ENCODE assay signal across 1 cellular context in genomic region chr6:37244430-37245310, GRCh38.
TF ChIP-seq lines count a peak whose summit lies in the region.

No MANE protein-coding gene starts in this region.

TF ChIP-seq in HepG2, 621 proteins besides CTCF, POLR2A, EP300 and RAD21 (continued from another document and continues in another):
- no peak for TF ChIP-seq REST (IDR thresholded peaks at IDR 0.05; ENCODE audit: borderline replicate concordance in 1 of 2, low read depth in 1 of 2, low read length in 2 of 2)
- peak; percentile 66; the same call in 1 of the 2 replicates for TF ChIP-seq ZFP90 (CRISPR knock-in tag; IDR thresholded peaks at IDR 0.05; ENCODE audit: borderline replicate concordance)
- peak; percentile 52; the same call in 1 of the 2 replicates for TF ChIP-seq ZBTB7B (CRISPR knock-in tag; IDR thresholded peaks at IDR 0.05)
- TF ChIP-seq RFXAP (CRISPR knock-in tag; IDR thresholded peaks at IDR 0.05; ENCODE audit: borderline replicate concordance) = peak; percentile 67; the same call in 1 of the 2 replicates
- peak; percentile 71; the same call in 1 of the 2 replicates for TF ChIP-seq BRF2 (CRISPR knock-in tag; IDR thresholded peaks at IDR 0.05)
- no peak for TF ChIP-seq ZNF737 (CRISPR knock-in tag; IDR thresholded peaks at IDR 0.05; ENCODE audit: borderline replicate concordance)
- TF ChIP-seq NONO (IDR thresholded peaks at IDR 0.05) = no peak
- no peak; the same call in 1 of the 2 replicates for TF ChIP-seq NONO (CRISPR knock-in tag; conservative IDR thresholded peaks at IDR 0.05)
- no peak for TF ChIP-seq GTF3A (CRISPR knock-in tag; conservative IDR thresholded peaks at IDR 0.05)
- no peak for TF ChIP-seq ZNF383 (CRISPR knock-in tag; IDR thresholded peaks at IDR 0.05; ENCODE audit: borderline replicate concordance)
- no peak for TF ChIP-seq ZNF280B (CRISPR knock-in tag; IDR thresholded peaks at IDR 0.05; ENCODE audit: borderline replicate concordance)
- TF ChIP-seq CHD4 (IDR thresholded peaks at IDR 0.05; ENCODE audit: borderline replicate concordance, low read length) = no peak; the same call in 1 of the 2 replicates
- peak; percentile 80; the same call in 1 of the 2 replicates for TF ChIP-seq KLF6 (CRISPR knock-in tag; IDR thresholded peaks at IDR 0.05)
- TF ChIP-seq MTF2 (CRISPR knock-in tag; IDR thresholded peaks at IDR 0.05; ENCODE audit: borderline replicate concordance) = no peak
- TF ChIP-seq TFDP1 (CRISPR knock-in tag; IDR thresholded peaks at IDR 0.05; ENCODE audit: borderline replicate concordance) = 0 out of 2 replicates have a peak, but pooled peaks have one; percentile 27
- 0 out of 2 replicates have a peak, but pooled peaks have one; percentile 43 for TF ChIP-seq ZNF749 (CRISPR knock-in tag; IDR thresholded peaks at IDR 0.05; ENCODE audit: borderline replicate concordance)
- no peak for TF ChIP-seq CHD2 (IDR thresholded peaks at IDR 0.05; ENCODE audit: low read depth, low read length)
- TF ChIP-seq ZBTB43 (CRISPR knock-in tag; conservative IDR thresholded peaks at IDR 0.05) = peak; percentile 78
- no peak for TF ChIP-seq TGIF2 (CRISPR knock-in tag; IDR thresholded peaks at IDR 0.05)
- TF ChIP-seq ZNF441 (CRISPR knock-in tag; IDR thresholded peaks at IDR 0.05; ENCODE audit: borderline replicate concordance) = no peak
- TF ChIP-seq ZNF333 (CRISPR knock-in tag; IDR thresholded peaks at IDR 0.05; ENCODE audit: borderline replicate concordance) = no peak
- TF ChIP-seq CEBPG (CRISPR knock-in tag; IDR thresholded peaks at IDR 0.05) = peak; percentile 76
- peak; percentile 51; the same call in 1 of the 2 replicates for TF ChIP-seq AHR (CRISPR knock-in tag; IDR thresholded peaks at IDR 0.05)
- TF ChIP-seq TFAP4 (IDR thresholded peaks at IDR 0.05; ENCODE audit: borderline replicate concordance, low read depth) = peak; percentile 90; the same call in 1 of the 2 replicates
- TF ChIP-seq MED13 (CRISPR knock-in tag; IDR thresholded peaks at IDR 0.05) = peak; percentile 72; the same call in 1 of the 2 replicates
- TF ChIP-seq HNRNPH1 (optimal IDR thresholded peaks at IDR 0.05; ENCODE audit: low read depth, low read length) = no peak
- no peak for TF ChIP-seq THAP7 (CRISPR knock-in tag; IDR thresholded peaks at IDR 0.05)
- TF ChIP-seq DDIT3 (CRISPR knock-in tag; IDR thresholded peaks at IDR 0.05) = no peak
- TF ChIP-seq ZNF558 (CRISPR knock-in tag; IDR thresholded peaks at IDR 0.05; ENCODE audit: borderline replicate concordance) = no peak
- TF ChIP-seq TBX3 (IDR thresholded peaks at IDR 0.05; ENCODE audit: borderline replicate concordance) = no peak
- 0 out of 2 replicates have a peak, but pooled peaks have one; percentile 17 for TF ChIP-seq MAFF (IDR thresholded peaks at IDR 0.05; ENCODE audit: low read depth, low read length)
- no peak for TF ChIP-seq ZNF678 (CRISPR knock-in tag; IDR thresholded peaks at IDR 0.05)
- no peak for TF ChIP-seq IRF2 (CRISPR knock-in tag; IDR thresholded peaks at IDR 0.05)
- TF ChIP-seq NRL (CRISPR knock-in tag; IDR thresholded peaks at IDR 0.05; ENCODE audit: borderline replicate concordance) = no peak
- peak; percentile 89 for TF ChIP-seq ZBTB34 (CRISPR knock-in tag; IDR thresholded peaks at IDR 0.05)
- no peak for TF ChIP-seq ZNF282 (IDR thresholded peaks at IDR 0.05; ENCODE audit: partially characterized antibody)
- 0 out of 2 replicates have a peak, but pooled peaks have one; percentile 44 for TF ChIP-seq NR2C2 (CRISPR knock-in tag; IDR thresholded peaks at IDR 0.05; ENCODE audit: borderline replicate concordance)
- no peak for TF ChIP-seq GRHL1 (CRISPR knock-in tag; conservative IDR thresholded peaks at IDR 0.05)
- TF ChIP-seq NCOA5 (CRISPR knock-in tag; IDR thresholded peaks at IDR 0.05) = no peak
- TF ChIP-seq IRF1 (CRISPR knock-in tag; IDR thresholded peaks at IDR 0.05; ENCODE audit: low read depth) = no peak
- TF ChIP-seq ZNF724P (CRISPR knock-in tag; IDR thresholded peaks at IDR 0.05; ENCODE audit: borderline replicate concordance) = peak; percentile 88
- no peak for TF ChIP-seq CSRNP2 (CRISPR knock-in tag; conservative IDR thresholded peaks at IDR 0.05; ENCODE audit: low read depth)
- TF ChIP-seq ZMYM3 (CRISPR knock-in tag; IDR thresholded peaks at IDR 0.05) = peak; percentile 42; the same call in 1 of the 2 replicates
- no peak for TF ChIP-seq HOXD1 (CRISPR knock-in tag; IDR thresholded peaks at IDR 0.05)
- no peak for TF ChIP-seq ZNF782 (CRISPR knock-in tag; IDR thresholded peaks at IDR 0.05; ENCODE audit: borderline replicate concordance)
- TF ChIP-seq ZBTB1 (CRISPR knock-in tag; IDR thresholded peaks at IDR 0.05; ENCODE audit: borderline replicate concordance) = no peak
- TF ChIP-seq CCAR2 (optimal IDR thresholded peaks at IDR 0.05; ENCODE audit: low read depth, low read length) = no peak
- TF ChIP-seq ZNF570 (CRISPR knock-in tag; IDR thresholded peaks at IDR 0.05; ENCODE audit: borderline replicate concordance) = no peak
- peak; percentile 70; the same call in 1 of the 2 replicates for TF ChIP-seq RFX1 (IDR thresholded peaks at IDR 0.05)
